20 cellular contexts compared by ENCODE assay signal in the genomic region with DNA sequence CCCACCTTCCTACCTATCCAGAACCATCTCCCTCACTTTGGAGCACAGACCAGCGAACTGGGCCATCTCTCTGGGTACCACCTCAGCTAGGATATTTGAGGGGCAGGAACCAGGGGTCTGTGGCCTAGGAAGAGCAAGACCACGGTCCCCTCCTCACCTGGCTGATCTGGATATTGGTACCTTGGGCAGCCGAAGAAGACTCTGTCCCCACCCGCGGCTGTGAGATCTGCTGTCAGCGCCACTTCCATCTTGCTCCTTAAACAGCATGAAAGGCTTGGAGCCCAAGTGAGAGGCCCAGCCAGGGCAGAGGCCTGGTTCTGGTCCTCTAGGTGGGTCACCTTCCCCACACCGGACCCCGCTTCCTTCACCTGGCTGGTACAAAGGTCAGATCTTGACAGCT. TPM values are rescaled to one million over a fixed set of nuclear protein-coding genes. Genes with fewer than 3 reads are reported as not detected.
DNase-seq lines count a peak whose midpoint lies in the region; ATAC-seq lines count a peak whose summit lies in the region.
"Had no signal": no experiment of that assay in that cellular context is flagged by ENCODE, and none has a peak within 500 bp of the region (broad histone marks: within the 10 kb centered on the region; RNA-seq: fewer than 3 reads in every experiment).

No MANE protein-coding gene starts in this region.

- peaks cover 52% of the 10 kb centered on the region for H3K36me3 Mint-ChIP-seq in stimulated activated naive CD8-positive, alpha-beta T cell treated with anti-CD3 and anti-CD28 coated beads, Interleukin-15, Interleukin-2, amounts not matched to agents 100 ng/mL and 50 ng/mL, for 24 hours (ENCODE audit: low read depth)
- H3K36me3 Mint-ChIP-seq in T-helper 17 cell (ENCODE audit: low read depth) = no peaks in the 10 kb centered on the region
- H3K36me3 Mint-ChIP-seq in activated T-helper 1 cell treated with anti-CD3 and anti-CD28 coated beads, Interleukin-12 subunit alpha, Interleukin-12 subunit beta, Interleukin-2, Interleukin-4 antibody, amounts not matched to agents 30 ng/mL and 10 ng/mL and 1 ng/mL, durations not matched to agents 14 hours and 24 hours and 36 hours (ENCODE audit: low read depth) = peaks cover 34% of the 10 kb centered on the region

- no peak for DNase-seq in stimulated activated naive CD8-positive, alpha-beta T cell treated with anti-CD3 and anti-CD28 coated beads, Interleukin-15, amount 100 ng/mL, for 72 hours
- DNase-seq in T-helper 17 cell (no peak), mesenteric fat pad (ENCODE audit: low spot score) (peak; percentile 87), amygdala (lab: John Stamatoyannopoulos, UW) (no peak)
- no peak for DNase-seq in activated T-helper 1 cell treated with anti-CD3 and anti-CD28 coated beads, Interleukin-12 subunit alpha, Interleukin-12 subunit beta, Interleukin-2, Interleukin-4 antibody, amounts not matched to agents 30 ng/mL and 10 ng/mL and 1 ng/mL, durations not matched to agents 14 hours and 24 hours and 36 hours (ENCODE audit: low spot score)
- DNase-seq: Caco-2, GOT3, HCEC 1CT, KG1, MM.1S, NCI-H2029, NCI-H2227 treated with DMSO at 0.1 percent for 48 hours, NCI-H526 treated with DMSO at 0.1 percent for 48 hours, RPMI8226, SHP77 treated with DMSO at 0.1 percent for 48 hours had no signal

- no peaks in the 10 kb centered on the region for H3K9me3 ChIP-seq in T-helper 17 cell (ENCODE audit: control insufficient read depth, low read length, poor library complexity, severe bottlenecking)
- H3K9me3 ChIP-seq: Caco-2 had no signal

- H3K27me3 Mint-ChIP-seq in stimulated activated naive CD8-positive, alpha-beta T cell treated with anti-CD3 and anti-CD28 coated beads, Interleukin-15, Interleukin-2, amounts not matched to agents 100 ng/mL and 50 ng/mL, for 24 hours = no peaks in the 10 kb centered on the region
- no peaks in the 10 kb centered on the region for H3K27me3 Mint-ChIP-seq in stimulated activated naive CD8-positive, alpha-beta T cell treated with anti-CD3 and anti-CD28 coated beads, Interleukin-15, amount 100 ng/mL, for 72 hours
- no peaks in the 10 kb centered on the region for H3K27me3 Mint-ChIP-seq in T-helper 17 cell
- peaks cover 10% of the 10 kb centered on the region for H3K27me3 Mint-ChIP-seq in activated T-helper 1 cell treated with anti-CD3 and anti-CD28 coated beads, Interleukin-12 subunit alpha, Interleukin-12 subunit beta, Interleukin-2, Interleukin-4 antibody, amounts not matched to agents 30 ng/mL and 10 ng/mL and 1 ng/mL, durations not matched to agents 14 hours and 24 hours and 36 hours (ENCODE audit: insufficient read depth)
- H3K27me3 Mint-ChIP-seq: B cell had no signal

- H3K27ac Mint-ChIP-seq in stimulated activated naive CD8-positive, alpha-beta T cell treated with anti-CD3 and anti-CD28 coated beads, Interleukin-15, Interleukin-2, amounts not matched to agents 100 ng/mL and 50 ng/mL, for 24 hours = peak overlapping the region; percentile 65
- H3K27ac Mint-ChIP-seq in stimulated activated naive CD8-positive, alpha-beta T cell treated with anti-CD3 and anti-CD28 coated beads, Interleukin-15, amount 100 ng/mL, for 72 hours = no peak overlapping the region
- H3K27ac Mint-ChIP-seq in T-helper 17 cell = peak overlapping the region; percentile 4
- no peak overlapping the region for H3K27ac Mint-ChIP-seq in activated T-helper 1 cell treated with anti-CD3 and anti-CD28 coated beads, Interleukin-12 subunit alpha, Interleukin-12 subunit beta, Interleukin-2, Interleukin-4 antibody, amounts not matched to agents 30 ng/mL and 10 ng/mL and 1 ng/mL, durations not matched to agents 14 hours and 24 hours and 36 hours
- H3K27ac Mint-ChIP-seq: B cell; CD8-positive, alpha-beta T cell had no signal

- peaks cover 20% of the 10 kb centered on the region for H3K4me1 Mint-ChIP-seq in stimulated activated naive CD8-positive, alpha-beta T cell treated with anti-CD3 and anti-CD28 coated beads, Interleukin-15, Interleukin-2, amounts not matched to agents 100 ng/mL and 50 ng/mL, for 24 hours (ENCODE audit: low read depth)
- H3K4me1 Mint-ChIP-seq in stimulated activated naive CD8-positive, alpha-beta T cell treated with anti-CD3 and anti-CD28 coated beads, Interleukin-15, amount 100 ng/mL, for 72 hours = peaks cover 21% of the 10 kb centered on the region
- peaks cover 9% of the 10 kb centered on the region for H3K4me1 Mint-ChIP-seq in T-helper 17 cell
- peaks cover 7% of the 10 kb centered on the region for H3K4me1 Mint-ChIP-seq in activated T-helper 1 cell treated with anti-CD3 and anti-CD28 coated beads, Interleukin-12 subunit alpha, Interleukin-12 subunit beta, Interleukin-2, Interleukin-4 antibody, amounts not matched to agents 30 ng/mL and 10 ng/mL and 1 ng/mL, durations not matched to agents 14 hours and 24 hours and 36 hours (ENCODE audit: low read depth)

- no peak overlapping the region for H3K4me3 Mint-ChIP-seq in stimulated activated naive CD8-positive, alpha-beta T cell treated with anti-CD3 and anti-CD28 coated beads, Interleukin-15, Interleukin-2, amounts not matched to agents 100 ng/mL and 50 ng/mL, for 24 hours
- no peak overlapping the region for H3K4me3 Mint-ChIP-seq in stimulated activated naive CD8-positive, alpha-beta T cell treated with anti-CD3 and anti-CD28 coated beads, Interleukin-15, amount 100 ng/mL, for 72 hours
- H3K4me3 Mint-ChIP-seq in T-helper 17 cell = no peak overlapping the region
- no peak overlapping the region for H3K4me3 Mint-ChIP-seq in activated T-helper 1 cell treated with anti-CD3 and anti-CD28 coated beads, Interleukin-12 subunit alpha, Interleukin-12 subunit beta, Interleukin-2, Interleukin-4 antibody, amounts not matched to agents 30 ng/mL and 10 ng/mL and 1 ng/mL, durations not matched to agents 14 hours and 24 hours and 36 hours
- H3K4me3 Mint-ChIP-seq: CD8-positive, alpha-beta T cell had no signal

- H3K9me3 Mint-ChIP-seq in stimulated activated naive CD8-positive, alpha-beta T cell treated with anti-CD3 and anti-CD28 coated beads, Interleukin-15, Interleukin-2, amounts not matched to agents 100 ng/mL and 50 ng/mL, for 24 hours = no peaks in the 10 kb centered on the region
- no peaks in the 10 kb centered on the region for H3K9me3 Mint-ChIP-seq in stimulated activated naive CD8-positive, alpha-beta T cell treated with anti-CD3 and anti-CD28 coated beads, Interleukin-15, amount 100 ng/mL, for 72 hours
- H3K9me3 Mint-ChIP-seq in activated T-helper 1 cell treated with anti-CD3 and anti-CD28 coated beads, Interleukin-12 subunit alpha, Interleukin-12 subunit beta, Interleukin-2, Interleukin-4 antibody, amounts not matched to agents 30 ng/mL and 10 ng/mL and 1 ng/mL, durations not matched to agents 14 hours and 24 hours and 36 hours = no peaks in the 10 kb centered on the region
- H3K9me3 Mint-ChIP-seq: CD8-positive, alpha-beta T cell had no signal

- no peak for ATAC-seq in stimulated activated naive CD8-positive, alpha-beta T cell treated with anti-CD3 and anti-CD28 coated beads, Interleukin-15, amount 100 ng/mL, for 72 hours
- ATAC-seq in T-helper 17 cell = no peak
- no peak for ATAC-seq in GM19395 (IDR thresholded peaks at IDR 0.05; ENCODE audit: unreplicated experiment)
- ATAC-seq: CD8-positive, alpha-beta T cell; HepG2 had no signal

- intact Hi-C loops in activated T-helper 1 cell treated with anti-CD3 and anti-CD28 coated beads, Interleukin-12 subunit alpha, Interleukin-12 subunit beta, Interleukin-2, Interleukin-4 antibody, amounts not matched to agents 30 ng/mL and 10 ng/mL and 1 ng/mL, durations not matched to agents 14 hours and 24 hours and 36 hours (cut with micrococcal nuclease) = no loop called here

RNA-seq across cellular contexts. Expression of a gene that starts 26.6 kb away (rescaled TPM):
- total RNA-seq in T-helper 17 cell = 100 to 1,000 TPM; 162 to 181 TPM
- 226 TPM for total RNA-seq in mesenteric fat pad
- 205 and 214 TPM in 2 replicates for total RNA-seq in activated T-helper 1 cell treated with anti-CD3 and anti-CD28 coated beads, Interleukin-12 subunit alpha, Interleukin-12 subunit beta, Interleukin-2, Interleukin-4 antibody, amounts not matched to agents 30 ng/mL and 10 ng/mL and 1 ng/mL, durations not matched to agents 14 hours and 24 hours and 36 hours

RNA-seq across cellular contexts. Expression of a gene that starts 44.7 kb away (rescaled TPM):
- total RNA-seq in T-helper 17 cell (10 to 100 TPM; 18.5 to 21.3 TPM), mesenteric fat pad (28.7 TPM)
- total RNA-seq in activated T-helper 1 cell treated with anti-CD3 and anti-CD28 coated beads, Interleukin-12 subunit alpha, Interleukin-12 subunit beta, Interleukin-2, Interleukin-4 antibody, amounts not matched to agents 30 ng/mL and 10 ng/mL and 1 ng/mL, durations not matched to agents 14 hours and 24 hours and 36 hours = 135 and 137 TPM in 2 replicates

Comparison
In these comparisons a context has a peak if more than half of its experiments do, and no peak if none do; other contexts are left out.
1. H3K27ac Mint-ChIP-seq: peak in stimulated activated naive CD8-positive, alpha-beta T cell treated with anti-CD3 and anti-CD28 coated beads, Interleukin-15, Interleukin-2, amounts not matched to agents 100 ng/mL and 50 ng/mL, for 24 hours (single experiment) and T-helper 17 cell (single experiment); none in stimulated activated naive CD8-positive, alpha-beta T cell treated with anti-CD3 and anti-CD28 coated beads, Interleukin-15, amount 100 ng/mL, for 72 hours (0 of 2) and activated T-helper 1 cell treated with anti-CD3 and anti-CD28 coated beads, Interleukin-12 subunit alpha, Interleukin-12 subunit beta, Interleukin-2, Interleukin-4 antibody, amounts not matched to agents 30 ng/mL and 10 ng/mL and 1 ng/mL, durations not matched to agents 14 hours and 24 hours and 36 hours (single experiment).